Comparison of ENCODE assay signal across 28 cellular contexts in genomic region chr4:102322736-102323135, GRCh38.
"Had no signal": no experiment of that assay in that cellular context is flagged by ENCODE, and none has a peak within 500 bp of the region (broad histone marks: within the 10 kb centered on the region; RNA-seq: fewer than 3 reads in every experiment).

No MANE protein-coding gene starts in this region.

- H2AFZ ChIP-seq: parathyroid adenoma had no signal

- H3K4me3 ChIP-seq: psoas muscle, sigmoid colon, smooth muscle cell, tibial nerve had no signal

- H3K36me3 ChIP-seq: sigmoid colon, tibial nerve had no signal

- H3K27me3 ChIP-seq: sigmoid colon, tibial nerve had no signal

- H3K27ac Mint-ChIP-seq: activated naive CD8-positive, alpha-beta T cell; dendritic cell treated with granulocyte-macrophage colony-stimulating factor and Interleukin-4, amounts not matched to agents 40 ng/mL and 50 ng/mL, for 4 days; T-helper 17 cell had no signal

- H3K4me3 Mint-ChIP-seq: activated naive CD8-positive, alpha-beta T cell; central memory CD8-positive, alpha-beta T cell; dendritic cell treated with granulocyte-macrophage colony-stimulating factor and Interleukin-4, amounts not matched to agents 40 ng/mL and 50 ng/mL, for 4 days; naive thymus-derived CD8-positive, alpha-beta T cell; neural crest cell; stimulated activated naive B cell treated with anti-CD40 and anti-IgM and Interleukin-4, amounts not matched to agents 10 μg/mL and 1 μg/mL and 100 μg/mL, for 72 hours; T-helper 17 cell had no signal

- H3K9me3 Mint-ChIP-seq: central memory CD8-positive, alpha-beta T cell; dendritic cell treated with granulocyte-macrophage colony-stimulating factor and Interleukin-4, amounts not matched to agents 40 ng/mL and 50 ng/mL, for 4 days; naive thymus-derived CD8-positive, alpha-beta T cell; neural crest cell had no signal

- H3K79me2 ChIP-seq: parathyroid adenoma had no signal

- H3K9me3 ChIP-seq: psoas muscle, sigmoid colon, tibial nerve had no signal

- H3K27me3 Mint-ChIP-seq: activated naive CD8-positive, alpha-beta T cell; central memory CD8-positive, alpha-beta T cell; dendritic cell treated with granulocyte-macrophage colony-stimulating factor and Interleukin-4, amounts not matched to agents 40 ng/mL and 50 ng/mL, for 4 days; naive thymus-derived CD8-positive, alpha-beta T cell; stimulated activated naive B cell treated with anti-CD40 and anti-IgM and Interleukin-4, amounts not matched to agents 10 μg/mL and 1 μg/mL and 100 μg/mL, for 72 hours; T-helper 17 cell had no signal

- H3K27ac ChIP-seq: epithelial cell of prostate, parathyroid adenoma, psoas muscle, sigmoid colon, tibial nerve had no signal

- H3K4me2 ChIP-seq: smooth muscle cell had no signal

- H3K9ac ChIP-seq: parathyroid adenoma had no signal

- H3K4me1 ChIP-seq: psoas muscle, sigmoid colon had no signal

- ATAC-seq: left cardiac atrium; left ventricle myocardium superior; naive thymus-derived CD8-positive, alpha-beta T cell; psoas muscle; T-helper 17 cell had no signal

- DNase-seq: activated CD4-positive, alpha-beta T cell treated with anti-CD3 and anti-CD28 coated beads, Interleukin-2, amount 50 U/mL, for 4 hours; activated effector memory CD4-positive, alpha-beta T cell treated with Interleukin-2 at 50 U/mL for 16 hours; activated naive CD4-positive, alpha-beta T cell treated with Interleukin-2 at 50 U/mL for 16 hours; activated T-cell treated with anti-CD3 and anti-CD28 coated beads for 4 hours; anterior cingulate cortex; glutamatergic neuron; left cardiac atrium; left ventricle myocardium superior; midbrain; naive thymus-derived CD8-positive, alpha-beta T cell; occipital lobe; psoas muscle; sigmoid colon; stimulated activated CD4-positive, alpha-beta T cell treated with anti-CD3 and anti-CD28 coated beads, Interleukin-15, amount 100 ng/mL, for 24 hours; stimulated activated CD4-positive, alpha-beta T cell treated with anti-CD3 and anti-CD28 coated beads, Interleukin-2, amount 100 ng/mL, for 24 hours; stimulated activated naive B cell treated with anti-CD40 and anti-IgM and Interleukin-4, amounts not matched to agents 10 μg/mL and 1 μg/mL and 100 μg/mL, for 72 hours; T-helper 17 cell had no signal

- FAIRE-seq: bronchial epithelial cell, frontal cortex, keratinocyte had no signal
